ENCODE assay signal across 8 cellular contexts in the genomic region with DNA sequence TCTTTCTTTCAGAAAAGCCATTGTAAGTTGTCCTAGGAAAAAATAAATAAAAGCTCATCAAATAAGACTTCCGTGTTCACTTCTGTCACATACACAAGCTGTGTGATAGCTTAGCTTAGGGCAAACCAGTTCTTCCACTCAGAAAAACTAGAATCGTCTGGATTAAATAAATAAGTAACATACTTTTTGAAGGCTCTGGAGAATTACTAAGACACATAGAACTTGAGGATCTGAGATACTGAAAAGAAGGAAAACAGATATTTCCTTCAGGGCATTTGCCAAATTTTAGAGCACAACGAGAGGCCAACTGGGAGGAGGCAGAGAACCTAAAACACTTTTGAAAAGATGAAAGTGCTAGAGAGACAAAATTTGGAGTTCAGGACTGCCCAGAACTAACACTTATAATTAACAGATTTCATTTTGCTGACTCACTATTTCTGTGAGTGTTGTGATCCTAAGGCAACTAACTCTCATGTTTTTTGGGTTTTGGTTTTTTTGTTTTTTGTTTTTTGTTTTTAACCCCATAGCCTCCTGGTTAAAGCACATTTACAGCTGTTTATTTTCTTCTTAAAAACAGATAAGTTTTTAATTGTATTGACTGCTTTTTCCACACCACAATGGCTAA. TPM values are rescaled to one million over a fixed set of nuclear protein-coding genes. Genes with fewer than 3 reads are reported as not detected.
DNase-seq lines count a peak whose midpoint lies in the region; ATAC-seq and TF ChIP-seq lines count a peak whose summit lies in the region.

No MANE protein-coding gene starts in this region.

- peaks cover 37% of the 10 kb centered on the region for H3K36me3 Mint-ChIP-seq in activated CD8-positive, alpha-beta memory T cell treated with anti-CD3 and anti-CD28 coated beads, Interleukin-2, amount 10 ng/mL, durations not matched to agents 7 days and 5 days
- peaks cover 15% of the 10 kb centered on the region for H3K36me3 Mint-ChIP-seq in activated T-helper 1 cell treated with anti-CD3 and anti-CD28 coated beads, Interleukin-12 subunit alpha, Interleukin-12 subunit beta, Interleukin-2, Interleukin-4 antibody, amounts not matched to agents 30 ng/mL and 10 ng/mL and 1 ng/mL, durations not matched to agents 14 hours and 24 hours and 36 hours (ENCODE audit: low read depth)
- H3K36me3 Mint-ChIP-seq in stimulated activated effector memory CD8-positive, alpha-beta T cell treated with anti-CD3 and anti-CD28 coated beads, Interleukin-12 subunit alpha, Interleukin-12 subunit beta, amount 100 ng/mL, for 72 hours = peaks cover 7% of the 10 kb centered on the region

- intact Hi-C loops in activated T-helper 1 cell treated with anti-CD3 and anti-CD28 coated beads, Interleukin-12 subunit alpha, Interleukin-12 subunit beta, Interleukin-2, Interleukin-4 antibody, amounts not matched to agents 30 ng/mL and 10 ng/mL and 1 ng/mL, durations not matched to agents 14 hours and 24 hours and 36 hours (cut with micrococcal nuclease) = loop anchor here (1.0 kb wide), 1 partner anchor 12 kb away; no protein-coding TSS in a partner anchor

- H3K4me1 Mint-ChIP-seq in activated CD8-positive, alpha-beta memory T cell treated with anti-CD3 and anti-CD28 coated beads, Interleukin-2, amount 10 ng/mL, durations not matched to agents 7 days and 5 days = peaks cover 50% of the 10 kb centered on the region
- H3K4me1 Mint-ChIP-seq in activated T-helper 1 cell treated with anti-CD3 and anti-CD28 coated beads, Interleukin-12 subunit alpha, Interleukin-12 subunit beta, Interleukin-2, Interleukin-4 antibody, amounts not matched to agents 30 ng/mL and 10 ng/mL and 1 ng/mL, durations not matched to agents 14 hours and 24 hours and 36 hours (ENCODE audit: low read depth) = peaks cover 42% of the 10 kb centered on the region
- peaks cover 25% of the 10 kb centered on the region for H3K4me1 Mint-ChIP-seq in stimulated activated effector memory CD8-positive, alpha-beta T cell treated with anti-CD3 and anti-CD28 coated beads, Interleukin-12 subunit alpha, Interleukin-12 subunit beta, amount 100 ng/mL, for 72 hours

- TF ChIP-seq CTCF in fibroblast of villous mesenchyme (IDR thresholded peaks at IDR 0.05; ENCODE audit: insufficient read depth, low read depth, low read length) = no peak

- no peak overlapping the region for H3K4me3 Mint-ChIP-seq in activated CD8-positive, alpha-beta memory T cell treated with anti-CD3 and anti-CD28 coated beads, Interleukin-2, amount 10 ng/mL, durations not matched to agents 7 days and 5 days
- H3K4me3 Mint-ChIP-seq in activated T-helper 1 cell treated with anti-CD3 and anti-CD28 coated beads, Interleukin-12 subunit alpha, Interleukin-12 subunit beta, Interleukin-2, Interleukin-4 antibody, amounts not matched to agents 30 ng/mL and 10 ng/mL and 1 ng/mL, durations not matched to agents 14 hours and 24 hours and 36 hours = peak overlapping the region; percentile 4
- H3K4me3 Mint-ChIP-seq in stimulated activated effector memory CD8-positive, alpha-beta T cell treated with anti-CD3 and anti-CD28 coated beads, Interleukin-12 subunit alpha, Interleukin-12 subunit beta, amount 100 ng/mL, for 72 hours = peak overlapping the region; percentile 2

- peak; percentile 35 for ATAC-seq in activated CD8-positive, alpha-beta memory T cell treated with anti-CD3 and anti-CD28 coated beads, Interleukin-2, amount 10 ng/mL, durations not matched to agents 7 days and 5 days
- no peak for ATAC-seq in stimulated activated effector memory CD8-positive, alpha-beta T cell treated with anti-CD3 and anti-CD28 coated beads, Interleukin-12 subunit alpha, Interleukin-12 subunit beta, amount 100 ng/mL, for 72 hours

- H3K27ac Mint-ChIP-seq in activated CD8-positive, alpha-beta memory T cell treated with anti-CD3 and anti-CD28 coated beads, Interleukin-2, amount 10 ng/mL, durations not matched to agents 7 days and 5 days = peak overlapping the region; percentile 84
- H3K27ac Mint-ChIP-seq in activated T-helper 1 cell treated with anti-CD3 and anti-CD28 coated beads, Interleukin-12 subunit alpha, Interleukin-12 subunit beta, Interleukin-2, Interleukin-4 antibody, amounts not matched to agents 30 ng/mL and 10 ng/mL and 1 ng/mL, durations not matched to agents 14 hours and 24 hours and 36 hours = peak overlapping the region; percentile 87
- peak overlapping the region; percentile 92 for H3K27ac Mint-ChIP-seq in stimulated activated effector memory CD8-positive, alpha-beta T cell treated with anti-CD3 and anti-CD28 coated beads, Interleukin-12 subunit alpha, Interleukin-12 subunit beta, amount 100 ng/mL, for 72 hours

- CTCF ChIA-PET in activated CD8-positive, alpha-beta memory T cell treated with anti-CD3 and anti-CD28 coated beads, Interleukin-2, amount 10 ng/mL, durations not matched to agents 7 days and 5 days (lab: Charles Lee) = interaction anchor here (0.6 to 1.6 kb wide), 5 partner anchors 8 to 41 kb away, joined by 3 to 6 read pairs (median 3); no protein-coding TSS in a partner anchor

- peaks cover 2% of the 10 kb centered on the region for H3K9me3 Mint-ChIP-seq in activated CD8-positive, alpha-beta memory T cell treated with anti-CD3 and anti-CD28 coated beads, Interleukin-2, amount 10 ng/mL, durations not matched to agents 7 days and 5 days (ENCODE audit: low read depth)
- H3K9me3 Mint-ChIP-seq in activated T-helper 1 cell treated with anti-CD3 and anti-CD28 coated beads, Interleukin-12 subunit alpha, Interleukin-12 subunit beta, Interleukin-2, Interleukin-4 antibody, amounts not matched to agents 30 ng/mL and 10 ng/mL and 1 ng/mL, durations not matched to agents 14 hours and 24 hours and 36 hours = peaks cover 16% of the 10 kb centered on the region
- H3K9me3 Mint-ChIP-seq in stimulated activated effector memory CD8-positive, alpha-beta T cell treated with anti-CD3 and anti-CD28 coated beads, Interleukin-12 subunit alpha, Interleukin-12 subunit beta, amount 100 ng/mL, for 72 hours = no peaks in the 10 kb centered on the region

- H3K27me3 Mint-ChIP-seq in activated CD8-positive, alpha-beta memory T cell treated with anti-CD3 and anti-CD28 coated beads, Interleukin-2, amount 10 ng/mL, durations not matched to agents 7 days and 5 days = no peaks in the 10 kb centered on the region
- H3K27me3 Mint-ChIP-seq in activated T-helper 1 cell treated with anti-CD3 and anti-CD28 coated beads, Interleukin-12 subunit alpha, Interleukin-12 subunit beta, Interleukin-2, Interleukin-4 antibody, amounts not matched to agents 30 ng/mL and 10 ng/mL and 1 ng/mL, durations not matched to agents 14 hours and 24 hours and 36 hours (ENCODE audit: insufficient read depth) = no peaks in the 10 kb centered on the region

- DNase-seq in activated CD8-positive, alpha-beta memory T cell treated with anti-CD3 and anti-CD28 coated beads, Interleukin-2, amount 10 ng/mL, durations not matched to agents 7 days and 5 days = no peak
- no peak for DNase-seq in activated CD8-positive, alpha-beta memory T cell treated with anti-CD3 and anti-CD28 coated beads for 24 hours
- DNase-seq in activated T-helper 1 cell treated with anti-CD3 and anti-CD28 coated beads, Interleukin-12 subunit alpha, Interleukin-12 subunit beta, Interleukin-2, Interleukin-4 antibody, amounts not matched to agents 30 ng/mL and 10 ng/mL and 1 ng/mL, durations not matched to agents 14 hours and 24 hours and 36 hours (ENCODE audit: low spot score) = no peak
- DNase-seq in fibroblast of villous mesenchyme (ENCODE audit: low read depth) (peak; percentile 21), anterior cingulate cortex (lab: John Stamatoyannopoulos, UW) (no peak), NCI-H1694 treated with DMSO at 0.1 percent for 48 hours (lab: John Stamatoyannopoulos, UW) (no peak)
- no peak for DNase-seq in stimulated activated effector memory CD8-positive, alpha-beta T cell treated with anti-CD3 and anti-CD28 coated beads, Interleukin-12 subunit alpha, Interleukin-12 subunit beta, amount 100 ng/mL, for 72 hours (ENCODE audit: low spot score in 2 of 2)
- DNase-seq in stimulated activated CD8-positive, alpha-beta memory T cell treated with anti-CD3 and anti-CD28 coated beads, Interleukin-4, amount 100 ng/mL, for 48 hours = no peak

- no peak overlapping the region for H3K4me3 ChIP-seq in fibroblast of villous mesenchyme (ENCODE audit: low read depth, low read length)

RNA-seq across cellular contexts. Expression of a gene that starts 38.7 kb away (rescaled TPM):
- 100 to 1,000 TPM; 107 to 133 TPM for total RNA-seq in activated CD8-positive, alpha-beta memory T cell treated with anti-CD3 and anti-CD28 coated beads, Interleukin-2, amount 10 ng/mL, durations not matched to agents 7 days and 5 days
- total RNA-seq in activated T-helper 1 cell treated with anti-CD3 and anti-CD28 coated beads, Interleukin-12 subunit alpha, Interleukin-12 subunit beta, Interleukin-2, Interleukin-4 antibody, amounts not matched to agents 30 ng/mL and 10 ng/mL and 1 ng/mL, durations not matched to agents 14 hours and 24 hours and 36 hours = 10.6 and 11.3 TPM in 2 replicates
- under 0.01 TPM in 1 of 2 replicates, not detected in the other for total RNA-seq in fibroblast of villous mesenchyme

Comparison
In these comparisons a context has a peak if more than half of its experiments do, and no peak if none do; other contexts are left out.
1. RNA of a gene that starts 38.7 kb away (total RNA-seq): 107 to 133 TPM in activated CD8-positive, alpha-beta memory T cell treated with anti-CD3 and anti-CD28 coated beads, Interleukin-2, amount 10 ng/mL, durations not matched to agents 7 days and 5 days and 10.6 to 11.3 TPM in activated T-helper 1 cell treated with anti-CD3 and anti-CD28 coated beads, Interleukin-12 subunit alpha, Interleukin-12 subunit beta, Interleukin-2, Interleukin-4 antibody, amounts not matched to agents 30 ng/mL and 10 ng/mL and 1 ng/mL, durations not matched to agents 14 hours and 24 hours and 36 hours; under 0.01 TPM in fibroblast of villous mesenchyme; every median in the first group is over 10 times any median in the second.
2. Peak in every context shown above with its lines, with median percentiles within 50 percentile points of each other: H3K27ac Mint-ChIP-seq.